1 cellular context compared by ENCODE assay signal in genomic region chr3:100492059-100492809, GRCh38.
TF ChIP-seq lines count a peak whose summit lies in the region.

Gene TMEM45A, plus strand, starts transcription at chr3:100492619. Its CDS starts 62,593 bp downstream, at chr3:100555212.

TF ChIP-seq in HCT116, 20 proteins besides CTCF, POLR2A, EP300 and RAD21 (continued from another document):
- TF ChIP-seq, protein P1, sequence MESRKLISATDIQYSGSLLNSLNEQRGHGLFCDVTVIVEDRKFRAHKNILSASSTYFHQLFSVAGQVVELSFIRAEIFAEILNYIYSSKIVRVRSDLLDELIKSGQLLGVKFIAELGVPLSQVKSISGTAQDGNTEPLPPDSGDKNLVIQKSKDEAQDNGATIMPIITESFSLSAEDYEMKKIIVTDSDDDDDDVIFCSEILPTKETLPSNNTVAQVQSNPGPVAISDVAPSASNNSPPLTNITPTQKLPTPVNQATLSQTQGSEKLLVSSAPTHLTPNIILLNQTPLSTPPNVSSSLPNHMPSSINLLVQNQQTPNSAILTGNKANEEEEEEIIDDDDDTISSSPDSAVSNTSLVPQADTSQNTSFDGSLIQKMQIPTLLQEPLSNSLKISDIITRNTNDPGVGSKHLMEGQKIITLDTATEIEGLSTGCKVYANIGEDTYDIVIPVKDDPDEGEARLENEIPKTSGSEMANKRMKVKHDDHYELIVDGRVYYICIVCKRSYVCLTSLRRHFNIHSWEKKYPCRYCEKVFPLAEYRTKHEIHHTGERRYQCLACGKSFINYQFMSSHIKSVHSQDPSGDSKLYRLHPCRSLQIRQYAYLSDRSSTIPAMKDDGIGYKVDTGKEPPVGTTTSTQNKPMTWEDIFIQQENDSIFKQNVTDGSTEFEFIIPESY (IDR thresholded peaks at IDR 0.05; ENCODE audit: extremely low read depth, insufficient replicate concordance, low read length), result no peak
- TF ChIP-seq ZNF274 (IDR thresholded peaks at IDR 0.05; ENCODE audit: low read depth, low read length), result no peak
- no peak for TF ChIP-seq ELF1 (IDR thresholded peaks at IDR 0.05; ENCODE audit: borderline replicate concordance, low read depth)
- peak; percentile 68 for TF ChIP-seq MAX (IDR thresholded peaks at IDR 0.05)
- TF ChIP-seq SRF (IDR thresholded peaks at IDR 0.05; ENCODE audit: low read depth), result no peak
- peak; percentile 55 for TF ChIP-seq TCF7L2 (IDR thresholded peaks at IDR 0.05; ENCODE audit: borderline replicate concordance, extremely low read depth, insufficient read depth, insufficient read length)
- no peak for TF ChIP-seq EGR1 (IDR thresholded peaks at IDR 0.05; ENCODE audit: low read depth)
- peak; percentile 61; the same call in 1 of the 2 replicates for TF ChIP-seq CBX3 (IDR thresholded peaks at IDR 0.05; ENCODE audit: low read depth)
